ENCODE assay signal across 8 cellular contexts in the genomic region with DNA sequence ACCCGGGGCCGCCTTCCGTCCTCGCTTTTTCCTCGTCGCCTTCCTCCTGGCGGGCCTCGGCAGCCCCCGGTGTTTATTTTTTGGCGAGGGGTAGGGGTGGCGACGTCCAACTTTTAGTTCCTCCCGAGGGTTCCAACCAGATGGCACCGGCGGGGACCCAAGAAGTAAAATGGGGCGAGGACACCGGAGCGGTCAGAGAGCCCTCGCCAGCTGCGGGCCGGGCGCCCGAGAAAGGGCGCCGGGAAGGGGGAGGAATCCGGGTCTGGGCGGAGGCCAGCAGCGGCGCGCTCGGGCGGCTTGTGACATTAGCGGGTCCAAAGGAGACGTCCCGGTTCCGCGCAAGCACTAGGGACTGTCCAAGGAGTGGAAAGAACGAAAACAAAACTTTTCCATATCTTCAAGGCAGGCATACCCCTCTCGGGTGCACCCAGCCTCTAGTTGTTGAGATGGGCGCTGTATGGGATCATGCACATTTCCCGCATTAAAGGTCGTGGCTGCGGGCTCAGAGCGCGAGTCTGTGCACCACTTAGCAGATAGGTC. TPM values are rescaled to one million over a fixed set of nuclear protein-coding genes. Genes with fewer than 3 reads are reported as not detected.
A peak's percentile ranks its signal among the peaks of the same experiment; 100 is the strongest.
DNase-seq lines count a peak whose midpoint lies in the region; ATAC-seq and TF ChIP-seq lines count a peak whose summit lies in the region.

No MANE protein-coding gene starts in this region.

- H3K4me3 Mint-ChIP-seq in T-helper 17 cell (peak overlapping the region; percentile 90), chondrocyte (ENCODE audit: unreplicated experiment) (peak overlapping the region; percentile 79)

- H3K27ac Mint-ChIP-seq in T-helper 17 cell (peak overlapping the region; percentile 91), chondrocyte (ENCODE audit: unreplicated experiment) (peak overlapping the region; percentile 85)

- H3K36me3 ChIP-seq in skeletal muscle tissue (ENCODE audit: control insufficient read depth in 3 of 3, insufficient read depth in 3 of 3, low read length in 3 of 3): peaks cover 0 to 3% (median 0%) of the 10 kb centered on the region in 3 donors

- no peak for TF ChIP-seq CTCF in AG04449 (IDR thresholded peaks at IDR 0.05; ENCODE audit: insufficient read depth, low read length, missing control alignments)
- TF ChIP-seq CTCF in chondrocyte (IDR thresholded peaks at IDR 0.05): no peak

- POLR2A ChIA-PET in AG04449 (lab: Yijun Ruan, JAX): interaction anchor here (3.0 kb wide), 1 partner anchor 52 kb away, joined by 14 read pairs; no protein-coding TSS in a partner anchor

- H3K4me3 ChIP-seq in AG04449 (ENCODE audit: low read depth, low read length) (peak overlapping the region; percentile 76), skeletal muscle tissue (ENCODE audit: low read length in 3 of 3) (peak overlapping the region; percentile 74 to 80 (median 80))

- peak overlapping the region; percentile 92 for H3K27ac ChIP-seq in skeletal muscle tissue (ENCODE audit: low read depth, low read length)

- CTCF ChIA-PET in AG04449 (lab: Yijun Ruan, JAX): interaction anchor here (1.1 to 4.8 kb wide), 2 partner anchors 114 to 323 kb away, joined by 3 to 21 read pairs; no protein-coding TSS in a partner anchor

- H3K9me3 Mint-ChIP-seq in chondrocyte (ENCODE audit: low read depth): peaks cover 2% of the 10 kb centered on the region

- DNase-seq in AG04449 (ENCODE audit: low read depth, low spot score) (no peak), T-helper 17 cell (no peak), chondrocyte (ENCODE audit: low spot score) (no peak), islet precursor cell (peak; percentile 66), NCI-H2107 treated with DMSO at 0.1 percent for 48 hours (lab: John Stamatoyannopoulos, UW; ENCODE audit: unreplicated experiment) (no peak)

- ATAC-seq in GM18520 (IDR thresholded peaks at IDR 0.05; ENCODE audit: unreplicated experiment) (peak; percentile 4), HG03103 (IDR thresholded peaks at IDR 0.05; ENCODE audit: low read depth, unreplicated experiment) (peak; percentile 25), T-helper 17 cell (peak; percentile 29)

- H3K27me3 Mint-ChIP-seq in T-helper 17 cell (no peaks in the 10 kb centered on the region), chondrocyte (ENCODE audit: low read depth) (no peaks in the 10 kb centered on the region)

- peaks cover 17 to 36% (median 21%) of the 10 kb centered on the region in 3 donors for H3K4me1 ChIP-seq in skeletal muscle tissue (ENCODE audit: control insufficient read depth in 3 of 3, insufficient read depth in 3 of 3, low read length in 3 of 3)

- H3K36me3 Mint-ChIP-seq in T-helper 17 cell (ENCODE audit: low read depth): no peaks in the 10 kb centered on the region
- H3K36me3 Mint-ChIP-seq in chondrocyte (ENCODE audit: low read depth): peaks cover 11% of the 10 kb centered on the region

- H3K4me1 Mint-ChIP-seq in T-helper 17 cell: peaks cover 24% of the 10 kb centered on the region
- peaks cover 41% of the 10 kb centered on the region for H3K4me1 Mint-ChIP-seq in chondrocyte (ENCODE audit: low read depth)

- H3K9ac ChIP-seq in skeletal muscle tissue (ENCODE audit: low read depth in 1 of 3, low read length in 3 of 3): peak overlapping the region; percentile 81 to 86 (median 83)

- no peaks in the 10 kb centered on the region for H3K9me3 ChIP-seq in T-helper 17 cell (ENCODE audit: control insufficient read depth, low read length, poor library complexity, severe bottlenecking)
- no peaks in the 10 kb centered on the region for H3K9me3 ChIP-seq in skeletal muscle tissue (ENCODE audit: control insufficient read depth in 3 of 3, low read length in 3 of 3)

- no peaks in the 10 kb centered on the region for H3K27me3 ChIP-seq in skeletal muscle tissue (ENCODE audit: control insufficient read depth in 3 of 3, insufficient read depth in 3 of 3, low read length in 3 of 3)

RNA-seq across cellular contexts. Expression of gene USP46, which starts 0.7 kb away (rescaled TPM):
- total RNA-seq in T-helper 17 cell: 10 to 100 TPM; 22.5 to 24.0 TPM
- total RNA-seq in chondrocyte: 24.9 to 27.3 TPM (median 27.0 TPM) in 3 replicates
- total RNA-seq in skeletal muscle tissue: 16.7 TPM
